8 cellular contexts compared by ENCODE assay signal in genomic region chr4:143186634-143187033, GRCh38. TPM values are rescaled to one million over a fixed set of nuclear protein-coding genes. Genes with fewer than 3 reads are reported as not detected.
DNase-seq lines count a peak whose midpoint lies in the region; ATAC-seq, FAIRE-seq and TF ChIP-seq lines count a peak whose summit lies in the region.

No MANE protein-coding gene starts in this region.

- H3K4me3 ChIP-seq in heart left ventricle (peak overlapping the region; percentile 75 to 94 (median 89)), astrocyte of the cerebellum (ENCODE audit: low read depth, low read length) (peak overlapping the region; percentile 85), vagina (peak overlapping the region; percentile 64 to 74)

- WGBS in heart left ventricle, 4 donors = 3 to 5% (median 4%) methylated on average over 6 of the region's 6 CpGs

- no peak for DNase-seq in heart left ventricle
- DNase-seq in left cardiac atrium = no peak
- DNase-seq in astrocyte of the cerebellum (ENCODE audit: low read depth) = no peak
- peak; percentile 11 to 19 for DNase-seq in lung microvascular endothelial cell (ENCODE audit: low read depth in 2 of 2)
- no peak for DNase-seq in vagina (ENCODE audit: extremely low spot score in 2 of 2)
- no peak for DNase-seq in RCC 7860 (ENCODE audit: low spot score)

- no peak for TF ChIP-seq POLR2A in heart left ventricle (IDR thresholded peaks at IDR 0.05)
- no peak for TF ChIP-seq POLR2A in vagina (IDR thresholded peaks at IDR 0.05)

- H3K27ac ChIP-seq in heart left ventricle (peak overlapping the region in 6 of 12 donors; percentile 38 to 95 (median 93)), vagina (peak overlapping the region; percentile 82)

- ATAC-seq in heart left ventricle (no peak), left cardiac atrium (no peak), GM21825 (IDR thresholded peaks at IDR 0.05; ENCODE audit: unreplicated experiment) (no peak), HG02678 (IDR thresholded peaks at IDR 0.05; ENCODE audit: unreplicated experiment) (no peak)

- no peaks in the 10 kb centered on the region for H3K9me3 ChIP-seq in heart left ventricle
- H3K9me3 ChIP-seq in vagina = no peaks in the 10 kb centered on the region

- H3K4me1 ChIP-seq in heart left ventricle (peaks cover 0 to 73% (median 54%) of the 10 kb centered on the region in 12 donors), vagina (peaks cover 61% of the 10 kb centered on the region)

- H3K27me3 ChIP-seq in heart left ventricle (no peaks in the 10 kb centered on the region), vagina (no peaks in the 10 kb centered on the region)

- TF ChIP-seq CTCF in heart left ventricle (IDR thresholded peaks at IDR 0.05) (no peak), astrocyte of the cerebellum (IDR thresholded peaks at IDR 0.05; ENCODE audit: low read depth, low read length, missing control alignments) (no peak), vagina (IDR thresholded peaks at IDR 0.05) (no peak)

- in situ Hi-C loops in astrocyte of the cerebellum (cut with HindIII; ENCODE audit: low sequenced_read_pairs) = no loop called here

- intact Hi-C loops in heart left ventricle (cut with DNase I) (no loop called here), left cardiac atrium (cut with DNase I) (loop anchor here in 1 of 2 donors (10.0 kb wide), 1 partner anchor 302 kb away; no protein-coding TSS in a partner anchor), vagina (cut with DNase I) (no loop called here)

- no peak for FAIRE-seq in RCC 7860 (lab: Jason Lieb, UNC)

- H3K36me3 ChIP-seq in heart left ventricle (peaks cover 0 to 42% (median 25%) of the 10 kb centered on the region in 9 donors), vagina (peaks cover 0 to 10% of the 10 kb centered on the region in 2 donors)

RNA-seq across cellular contexts. Expression of gene USP38, which starts 1.9 kb away (rescaled TPM):
- 10 to 100 TPM; 16.5 to 29.6 (median 20.4) TPM for total RNA-seq in heart left ventricle
- 10 to 100 TPM in 1 of 2 donors, 1 to 10 TPM in 1; 3.8 to 29.7 TPM for polyA plus RNA-seq in heart left ventricle
- 10 to 100 TPM; 17.3 to 21.0 TPM for total RNA-seq in left cardiac atrium
- total RNA-seq in lung microvascular endothelial cell = 13.3 and 22.4 TPM in 2 replicates
- 14.7 TPM for total RNA-seq in vagina

Comparison
In these comparisons a context has a peak if more than half of its experiments do, and no peak if none do; other contexts are left out.
1. DNase-seq: peak in lung microvascular endothelial cell (2 of 2); none in heart left ventricle (0 of 5), left cardiac atrium (single experiment), astrocyte of the cerebellum (single experiment), vagina (0 of 2) and RCC 7860 (single experiment).
2. Peak in every context shown above with its lines, with median percentiles within 50 percentile points of each other: H3K4me3 ChIP-seq.